9 cellular contexts compared by ENCODE assay signal in genomic region chr15:69719527-69719926, GRCh38.
DNase-seq lines count a peak whose midpoint lies in the region; ATAC-seq and TF ChIP-seq lines count a peak whose summit lies in the region.
"Had no signal": no experiment of that assay in that cellular context is flagged by ENCODE, and none has a peak within 500 bp of the region (broad histone marks: within the 10 kb centered on the region; RNA-seq: fewer than 3 reads in every experiment).

No MANE protein-coding gene starts in this region.

- H3K27me3 Mint-ChIP-seq in activated CD4-positive, alpha-beta T cell treated with anti-CD3 and anti-CD28 coated beads, Interleukin-2, amount 10 ng/mL, durations not matched to agents 24 days and 14 days, result peaks cover 14% of the 10 kb centered on the region

- no peaks in the 10 kb centered on the region for H3K9me3 Mint-ChIP-seq in activated CD4-positive, alpha-beta T cell treated with anti-CD3 and anti-CD28 coated beads, Interleukin-2, amount 10 ng/mL, durations not matched to agents 24 days and 14 days

- ATAC-seq in GM18520 (IDR thresholded peaks at IDR 0.05; ENCODE audit: unreplicated experiment), result no peak
- no peak for ATAC-seq in HG03460 (IDR thresholded peaks at IDR 0.05; ENCODE audit: unreplicated experiment)
- ATAC-seq in HG03432 (IDR thresholded peaks at IDR 0.05; ENCODE audit: unreplicated experiment), result no peak
- no peak for ATAC-seq in GM18519 (IDR thresholded peaks at IDR 0.05; ENCODE audit: low FRiP score, unreplicated experiment)

- TF ChIP-seq POLR2A in erythroblast (IDR thresholded peaks at IDR 0.05; ENCODE audit: low read length), result no peak

- peak overlapping the region; percentile 94 for H3K27ac ChIP-seq in HL-60 (replicated peaks)

- no peaks in the 10 kb centered on the region for H3K27me3 ChIP-seq in HL-60 (ENCODE audit: insufficient read depth, poor library complexity, severe bottlenecking)

- TF ChIP-seq CTCF in HL-60 (IDR thresholded peaks at IDR 0.05; ENCODE audit: insufficient read depth, low read length), result no peak

- intact Hi-C loops in activated CD4-positive, alpha-beta T cell treated with anti-CD3 and anti-CD28 coated beads, Interleukin-2, amount 10 ng/mL, durations not matched to agents 24 days and 14 days (cut with micrococcal nuclease), result no loop called here

- no peak overlapping the region for H3K4me3 Mint-ChIP-seq in activated CD4-positive, alpha-beta T cell treated with anti-CD3 and anti-CD28 coated beads, Interleukin-2, amount 10 ng/mL, durations not matched to agents 24 days and 14 days

- H3K27ac Mint-ChIP-seq in activated CD4-positive, alpha-beta T cell treated with anti-CD3 and anti-CD28 coated beads, Interleukin-2, amount 10 ng/mL, durations not matched to agents 24 days and 14 days, result no peak overlapping the region

- no peaks in the 10 kb centered on the region for H3K36me3 Mint-ChIP-seq in activated CD4-positive, alpha-beta T cell treated with anti-CD3 and anti-CD28 coated beads, Interleukin-2, amount 10 ng/mL, durations not matched to agents 24 days and 14 days (ENCODE audit: low read depth)

- peaks cover 70% of the 10 kb centered on the region for H3K4me1 Mint-ChIP-seq in activated CD4-positive, alpha-beta T cell treated with anti-CD3 and anti-CD28 coated beads, Interleukin-2, amount 10 ng/mL, durations not matched to agents 24 days and 14 days

- peak; percentile 49 to 87 for DNase-seq in HL-60 (ENCODE audit: low read depth in 1 of 2, low spot score in 1 of 2)
- DNase-seq in activated CD4-positive, alpha-beta T cell treated with anti-CD3 and anti-CD28 coated beads, Interleukin-2, amount 10 ng/mL, durations not matched to agents 24 days and 14 days, result peak; percentile 84
- peak; percentile 3 to 7 for DNase-seq in erythroblast (lab: John Stamatoyannopoulos, UW)
- peak; percentile 75 for DNase-seq in stimulated activated CD8-positive, alpha-beta memory T cell treated with anti-CD3 and anti-CD28 coated beads, Interleukin-4, amount 100 ng/mL, for 48 hours
- DNase-seq: HCEC 1CT had no signal

- no peak overlapping the region for H3K4me3 ChIP-seq in HL-60 (replicated peaks; ENCODE audit: insufficient read depth, low read length)

Comparison
In these comparisons a context has a peak if more than half of its experiments do, and no peak if none do; other contexts are left out.
1. DNase-seq: peak in every context shown above with its lines; median percentile 84 in activated CD4-positive, alpha-beta T cell treated with anti-CD3 and anti-CD28 coated beads, Interleukin-2, amount 10 ng/mL, durations not matched to agents 24 days and 14 days; 75 in stimulated activated CD8-positive, alpha-beta memory T cell treated with anti-CD3 and anti-CD28 coated beads, Interleukin-4, amount 100 ng/mL, for 48 hours; 68 in HL-60; 5 in erythroblast.